ENCODE assay signal across 8 cellular contexts in genomic region chr7:108415821-108416536, GRCh38. TPM values are rescaled to one million over a fixed set of nuclear protein-coding genes. Genes with fewer than 3 reads are reported as not detected.
A peak's percentile ranks its signal among the peaks of the same experiment; 100 is the strongest.
DNase-seq lines count a peak whose midpoint lies in the region; ATAC-seq and TF ChIP-seq lines count a peak whose summit lies in the region.

No MANE protein-coding gene starts in this region.

- no peak overlapping the region for H2BK12ac ChIP-seq in trophoblast cell (ENCODE audit: low read length)

- no peak for DNase-seq in activated T-cell treated with anti-CD3 and anti-CD28 coated beads, Interleukin-2, amount 50 U/mL, for 4 hours
- DNase-seq in activated T-cell treated with anti-CD3 and anti-CD28 coated beads, Interleukin-2, amount 50 U/mL, for 1 hour, result no peak
- DNase-seq in GM23248, result peak; percentile 84
- DNase-seq in LHCN-M2 (ENCODE audit: low read depth), result peak; percentile 94
- peak; percentile 63 for DNase-seq in glomerular visceral epithelial cell (ENCODE audit: extremely low spot score)
- DNase-seq in trophoblast cell, result no peak
- no peak for DNase-seq in dedifferentiated amniotic fluid mesenchymal stem cell (ENCODE audit: extremely low spot score)

- no peak for TF ChIP-seq CTCF in SU-DHL-6 (IDR thresholded peaks at IDR 0.05; ENCODE audit: insufficient read depth, low read length, poor library complexity, severe bottlenecking)

- no peaks in the 10 kb centered on the region for H3K79me1 ChIP-seq in trophoblast cell (ENCODE audit: low read length)

- H4K12ac ChIP-seq in trophoblast cell (ENCODE audit: low read depth, low read length), result no peak overlapping the region

- H2AFZ ChIP-seq in GM23248 (peak overlapping the region; percentile 12; the same call in 1 of the 2 replicates), SU-DHL-6 (ENCODE audit: low read depth, low read length, severe bottlenecking) (no peak overlapping the region), trophoblast cell (ENCODE audit: insufficient read depth, low read length, poor library complexity) (no peak overlapping the region)

- no peak overlapping the region for H3K4ac ChIP-seq in trophoblast cell (ENCODE audit: low read depth, low read length)

- WGBS in GM23248 (ENCODE audit: low coverage in 1 of 2, low lambda C conversion rate in 2 of 2, missing lambda C conversion rate in 2 of 2), 2 experiments, result 23 to 26% methylated on average over 8 of the region's 8 CpGs
- no CpG with 5 or more reads among the region's 8 CpGs for WGBS in trophoblast cell (ENCODE audit: extremely low coverage, insufficient coverage, insufficient read length)

- H3F3A ChIP-seq in GM23248 (ENCODE audit: insufficient read depth), result peaks cover 20% of the 10 kb centered on the region
- H3F3A ChIP-seq in SU-DHL-6 (ENCODE audit: insufficient read depth), result peaks cover 5% of the 10 kb centered on the region; the same call in 1 of the 2 replicates

- peak; percentile 76 to 81 for ATAC-seq in activated T-cell treated with anti-CD3 and anti-CD28 coated beads, Interleukin-2, amount 50 U/mL, for 4 hours

- H3K36me3 Mint-ChIP-seq in activated T-cell treated with anti-CD3 and anti-CD28 coated beads, Interleukin-2, amount 50 U/mL, for 4 hours (ENCODE audit: insufficient read depth), result no peaks in the 10 kb centered on the region

- no peak overlapping the region for H3K18ac ChIP-seq in trophoblast cell (ENCODE audit: low read length)

- H3K14ac ChIP-seq in trophoblast cell (ENCODE audit: low read length), result no peak overlapping the region

- H3K79me2 ChIP-seq in GM23248 (ENCODE audit: insufficient read depth) (no peaks in the 10 kb centered on the region), SU-DHL-6 (ENCODE audit: insufficient read depth, low read length) (no peaks in the 10 kb centered on the region), trophoblast cell (ENCODE audit: control insufficient read depth, insufficient read depth, low read length, poor library complexity) (no peaks in the 10 kb centered on the region)

- H3K9ac ChIP-seq in GM23248 (peak overlapping the region; percentile 35), SU-DHL-6 (ENCODE audit: low read length) (no peak overlapping the region), trophoblast cell (ENCODE audit: low read length) (no peak overlapping the region)

- peaks cover 12% of the 10 kb centered on the region for H3K4me1 Mint-ChIP-seq in activated T-cell treated with anti-CD3 and anti-CD28 coated beads, Interleukin-2, amount 50 U/mL, for 4 hours (ENCODE audit: low read depth)

- in situ Hi-C loops in GM23248 (cut with MboI), result no loop called here

- no peaks in the 10 kb centered on the region for H3K36me3 ChIP-seq in GM23248 (ENCODE audit: low read depth)
- H3K36me3 ChIP-seq in SU-DHL-6 (ENCODE audit: low read length), result no peaks in the 10 kb centered on the region
- no peaks in the 10 kb centered on the region for H3K36me3 ChIP-seq in trophoblast cell (ENCODE audit: control insufficient read depth in 1 of 2, insufficient read depth in 2 of 2, low read length in 2 of 2)

- H3K9me2 ChIP-seq in GM23248 (ENCODE audit: insufficient read depth) (no peaks in the 10 kb centered on the region), SU-DHL-6 (replicated peaks; ENCODE audit: insufficient read depth, low read length) (no peaks in the 10 kb centered on the region)

- H2BK5ac ChIP-seq in trophoblast cell (ENCODE audit: low read depth, low read length, poor library complexity), result no peak overlapping the region

- H3K9me3 Mint-ChIP-seq in activated T-cell treated with anti-CD3 and anti-CD28 coated beads, Interleukin-2, amount 50 U/mL, for 4 hours, result peaks cover 4% of the 10 kb centered on the region

- H3K27ac ChIP-seq in GM23248, result peak overlapping the region; percentile 52
- H3K27ac ChIP-seq in SU-DHL-6 (ENCODE audit: low read depth, low read length), result peak overlapping the region; percentile 49
- no peak overlapping the region for H3K27ac ChIP-seq in trophoblast cell (ENCODE audit: low read depth, low read length)

- H3K4me3 Mint-ChIP-seq in activated T-cell treated with anti-CD3 and anti-CD28 coated beads, Interleukin-2, amount 50 U/mL, for 4 hours, result no peak overlapping the region

- H3K27me3 Mint-ChIP-seq in activated T-cell treated with anti-CD3 and anti-CD28 coated beads, Interleukin-2, amount 50 U/mL, for 4 hours (ENCODE audit: low read depth), result peaks cover 38% of the 10 kb centered on the region

- no peak overlapping the region for H3K23ac ChIP-seq in trophoblast cell (ENCODE audit: low read length)

- H4K8ac ChIP-seq in trophoblast cell (ENCODE audit: low read depth, low read length), result no peak overlapping the region

- H4K91ac ChIP-seq in trophoblast cell (ENCODE audit: low read depth, low read length), result no peak overlapping the region

- H3K4me2 ChIP-seq in GM23248 (ENCODE audit: unreplicated experiment) (peak overlapping the region; percentile 24), SU-DHL-6 (ENCODE audit: low read depth, low read length, poor library complexity, severe bottlenecking) (peak overlapping the region; percentile 56), trophoblast cell (ENCODE audit: low read length) (no peak overlapping the region)

- H3K27me3 ChIP-seq in GM23248 (replicated peaks; ENCODE audit: insufficient read depth) (no peaks in the 10 kb centered on the region), SU-DHL-6 (ENCODE audit: low read length) (no peaks in the 10 kb centered on the region), trophoblast cell (ENCODE audit: insufficient read depth, low read length) (no peaks in the 10 kb centered on the region)

- H3K9me3 ChIP-seq in GM23248 (ENCODE audit: low read depth) (no peaks in the 10 kb centered on the region), SU-DHL-6 (ENCODE audit: insufficient read depth, low read length) (no peaks in the 10 kb centered on the region), trophoblast cell (ENCODE audit: insufficient read depth, low read depth, low read length) (no peaks in the 10 kb centered on the region)

- H3K4me3 ChIP-seq in GM23248 (peak overlapping the region; percentile 4; the same call in 1 of the 2 replicates), SU-DHL-6 (ENCODE audit: insufficient read depth, low read length, poor library complexity, severe bottlenecking) (peak overlapping the region; percentile 41), trophoblast cell (ENCODE audit: low read depth, low read length) (no peak overlapping the region)

- H2AK5ac ChIP-seq in trophoblast cell (ENCODE audit: low read length), result no peak overlapping the region

- H3K4me1 ChIP-seq in GM23248 (ENCODE audit: insufficient read depth) (peaks cover 12% of the 10 kb centered on the region), trophoblast cell (ENCODE audit: control insufficient read depth in 1 of 2, insufficient read depth in 2 of 2, low read length in 2 of 2) (no peaks in the 10 kb centered on the region)

- H2BK120ac ChIP-seq in trophoblast cell (ENCODE audit: insufficient read depth, low read length, poor library complexity), result no peak overlapping the region

- no peaks in the 10 kb centered on the region for H4K20me1 ChIP-seq in GM23248 (ENCODE audit: insufficient read depth)
- no peaks in the 10 kb centered on the region for H4K20me1 ChIP-seq in SU-DHL-6 (ENCODE audit: low read depth, low read length)

RNA-seq across cellular contexts. Expression of gene NRCAM, which starts 40.3 kb away (rescaled TPM):
- total RNA-seq in activated T-cell treated with anti-CD3 and anti-CD28 coated beads, Interleukin-2, amount 50 U/mL, for 4 hours, result under 1 TPM; 0.53 to 0.73 (median 0.69) TPM
- 7.0 and 11.0 TPM in 2 replicates for total RNA-seq in GM23248 (2014; rRNA removed; shearing (Covaris generic))
- polyA plus RNA-seq in GM23248 (2016; fragmentation: Nextera tagmentation; extraction: Ambion mirVana), result 5.1 and 5.6 TPM in 2 replicates
- total RNA-seq in LHCN-M2 (2014; rRNA removed), result 6.0 and 8.9 TPM in 2 replicates
- polyA plus RNA-seq in LHCN-M2 (2012), result 1.9 TPM
- polyA plus RNA-seq in trophoblast cell (2013), result 0.38 and 0.47 TPM in 2 replicates

Comparison
In these comparisons a context has a peak if more than half of its experiments do, and no peak if none do; other contexts are left out.
1. DNase-seq: peak in GM23248 (single experiment), LHCN-M2 (single experiment) and glomerular visceral epithelial cell (single experiment); none in activated T-cell treated with anti-CD3 and anti-CD28 coated beads, Interleukin-2, amount 50 U/mL, for 4 hours (single experiment), activated T-cell treated with anti-CD3 and anti-CD28 coated beads, Interleukin-2, amount 50 U/mL, for 1 hour (single experiment), trophoblast cell (0 of 2) and dedifferentiated amniotic fluid mesenchymal stem cell (single experiment).